ENCODE assay signal across 8 cellular contexts in the genomic region with DNA sequence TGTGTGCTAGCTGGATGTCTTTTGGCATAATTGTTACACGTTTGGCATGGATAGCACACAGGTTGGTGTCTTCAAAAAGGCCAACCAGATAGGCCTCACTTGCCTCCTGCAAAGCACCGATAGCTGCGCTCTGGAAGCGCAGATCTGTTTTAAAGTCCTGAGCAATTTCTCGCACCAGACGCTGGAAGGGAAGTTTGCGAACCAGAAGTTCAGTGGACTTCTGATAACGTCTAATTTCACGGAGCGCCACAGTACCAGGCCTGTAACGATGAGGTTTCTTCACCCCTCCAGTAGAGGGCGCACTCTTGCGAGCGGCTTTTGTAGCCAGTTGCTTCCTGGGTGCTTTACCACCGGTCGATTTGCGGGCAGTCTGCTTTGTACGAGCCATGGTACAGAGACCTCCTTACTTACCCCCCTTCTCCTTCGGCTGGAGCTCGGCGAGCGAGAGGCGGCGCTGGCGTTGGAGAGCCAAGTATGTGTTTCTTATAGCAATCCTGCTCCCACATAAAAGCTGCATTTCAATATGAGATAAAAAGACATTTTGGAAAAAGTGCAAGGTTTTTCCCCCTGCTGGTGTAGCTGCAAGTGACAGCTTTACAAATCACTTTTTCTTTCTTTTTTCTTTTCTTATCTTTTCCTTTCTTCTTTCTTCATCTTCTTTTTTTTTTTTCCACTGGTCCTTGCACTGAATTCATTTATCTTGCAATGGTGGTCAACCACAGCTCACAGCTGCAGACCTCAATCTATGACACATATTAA. TPM values are rescaled to one million over a fixed set of nuclear protein-coding genes. Genes with fewer than 3 reads are reported as not detected.
DNase-seq lines count a peak whose midpoint lies in the region; ATAC-seq and TF ChIP-seq lines count a peak whose summit lies in the region.
"Not testable (repeated sequence)": the region's sequence is repeated elsewhere in the genome, so short reads cannot be mapped to it uniquely, and the experiment has no call there.

No MANE protein-coding gene starts in this region.

- H3K4me3 ChIP-seq in HCT116 (replicated peaks in 1 of 2; ENCODE audit: low read depth in 1 of 2, low read length in 2 of 2); OCI-LY7 (ENCODE audit: low read depth, low read length, poor library complexity, severe bottlenecking); left ventricle myocardium inferior; neural progenitor cell; upper lobe of right lung: not testable (repeated sequence)

- H3K27ac ChIP-seq in C4-2B, result peak overlapping the region; percentile 28; the same call in 1 of the 2 replicates
- H3K27ac ChIP-seq in HCT116 (ENCODE audit: low read depth, low read length); OCI-LY7 (ENCODE audit: low read depth, low read length, poor library complexity, severe bottlenecking); left ventricle myocardium inferior (replicated peaks); neural progenitor cell; upper lobe of right lung: not testable (repeated sequence)

- TF ChIP-seq POLR2A in HCT116 (IDR thresholded peaks at IDR 0.05; ENCODE audit: borderline replicate concordance, extremely low read depth, insufficient read depth, insufficient read length), result not testable (repeated sequence)

- H3K79me2 ChIP-seq in HCT116 (ENCODE audit: insufficient read depth, low read length); OCI-LY7 (ENCODE audit: insufficient read depth, low read depth, low read length); neural progenitor cell (ENCODE audit: low read depth): not testable (repeated sequence)

- peak overlapping the region; percentile 19 for H3K4me3 Mint-ChIP-seq in endothelial cell (ENCODE audit: unreplicated experiment)
- not testable (repeated sequence) for H3K4me3 Mint-ChIP-seq in neural progenitor cell

- RAD21 ChIA-PET in HCT116 (lab: Charles Lee; ENCODE audit: low non-redundant PET in 1 of 2, low total read pairs in 2 of 2, uncharacterized antibody in 2 of 2, unreplicated experiment in 2 of 2), result not testable (repeated sequence)

- not testable (repeated sequence) for H2AFZ ChIP-seq in HCT116 (ENCODE audit: low read depth, low read length, poor library complexity, severe bottlenecking); OCI-LY7 (ENCODE audit: low read length); neural progenitor cell (replicated peaks)

- H3K9ac ChIP-seq in HCT116 (ENCODE audit: low read length); neural progenitor cell: not testable (repeated sequence)

- H3K36me3 ChIP-seq in HCT116 (ENCODE audit: control insufficient read depth in 1 of 2, insufficient read depth in 2 of 2, low read length in 2 of 2); OCI-LY7 (ENCODE audit: insufficient read depth, low read length); neural progenitor cell: not testable (repeated sequence)
- H3K36me3 ChIP-seq in left ventricle myocardium inferior, result peaks cover 54% of the 10 kb centered on the region
- H3K36me3 ChIP-seq in upper lobe of right lung, result peaks cover 39% of the 10 kb centered on the region

- CTCF ChIA-PET in HCT116 (lab: Charles Lee), result interaction anchor here (0.7 kb wide), 1 partner anchor 12 kb away, joined by 3 read pairs; no protein-coding TSS in a partner anchor
- CTCF ChIA-PET in OCI-LY7 (lab: Charles Lee; ENCODE audit: unreplicated experiment), result not testable (repeated sequence)

- H3K9me2 ChIP-seq in HCT116 (ENCODE audit: insufficient read depth); OCI-LY7 (ENCODE audit: insufficient read depth, low read length): not testable (repeated sequence)

- H3K9me3 Mint-ChIP-seq in endothelial cell (ENCODE audit: unreplicated experiment); neural progenitor cell: not testable (repeated sequence)

- TF ChIP-seq RAD21 in HCT116 (IDR thresholded peaks at IDR 0.05; ENCODE audit: low read depth), result not testable (repeated sequence)

- not testable (repeated sequence) for H3K27me3 Mint-ChIP-seq in endothelial cell (ENCODE audit: unreplicated experiment); neural progenitor cell (ENCODE audit: insufficient read depth, low read depth)

- BruUV-seq in HCT116 (replicated peaks; lab: Mats Ljungman, UMichigan); OCI-LY7 (replicated peaks; lab: Mats Ljungman, UMichigan): not testable (repeated sequence)

- not testable (repeated sequence) for H4K20me1 ChIP-seq in HCT116 (ENCODE audit: insufficient read depth); OCI-LY7 (ENCODE audit: insufficient read depth, low read length); neural progenitor cell (ENCODE audit: low read depth)

- H3K27ac Mint-ChIP-seq in endothelial cell (ENCODE audit: unreplicated experiment); neural progenitor cell: not testable (repeated sequence)

- H3K36me3 Mint-ChIP-seq in endothelial cell (ENCODE audit: low read depth, unreplicated experiment), result peaks cover 35% of the 10 kb centered on the region
- not testable (repeated sequence) for H3K36me3 Mint-ChIP-seq in neural progenitor cell

- intact Hi-C loops in HCT116 (cut with micrococcal nuclease); OCI-LY7 (cut with micrococcal nuclease; ENCODE audit: unreplicated experiment); left ventricle myocardium inferior (cut with micrococcal nuclease); upper lobe of right lung (cut with DNase I): not testable (repeated sequence)

- not testable (repeated sequence) for DNase-seq in HCT116 (ENCODE audit: low read depth, low spot score); OCI-LY7 (ENCODE audit: low spot score); endothelial cell (ENCODE audit: low spot score); left ventricle myocardium inferior; neural progenitor cell (ENCODE audit: low spot score); upper lobe of right lung
- DNase-seq in amniotic epithelial cell (ENCODE audit: low read depth), result peak; percentile 81

- ATAC-seq in HCT116, result peak; percentile 30; the same call in 1 of the 2 replicates
- ATAC-seq in upper lobe of right lung, result not testable (repeated sequence)

- H3F3A ChIP-seq in neural progenitor cell (ENCODE audit: low read depth), result not testable (repeated sequence)

- POLR2A ChIA-PET in HCT116 (lab: Charles Lee) (interaction anchor here (0.8 kb wide), 1 partner anchor 674 kb away, joined by 3 read pairs; no protein-coding TSS in a partner anchor), OCI-LY7 (lab: Charles Lee) (interaction anchor here (0.6 kb wide), 1 partner anchor 13 kb away, joined by 4 read pairs; no protein-coding TSS in a partner anchor)

- not testable (repeated sequence) for H3K9me3 ChIP-seq in HCT116 (ENCODE audit: control insufficient read depth in 1 of 2, insufficient read depth in 1 of 2, low read depth in 1 of 2, low read length in 2 of 2); OCI-LY7 (ENCODE audit: low read length); left ventricle myocardium inferior (replicated peaks); neural progenitor cell (ENCODE audit: low read depth); upper lobe of right lung

- H3K4me1 Mint-ChIP-seq in endothelial cell (ENCODE audit: unreplicated experiment); neural progenitor cell: not testable (repeated sequence)

- not testable (repeated sequence) for H3K4me2 ChIP-seq in HCT116 (ENCODE audit: low read length); OCI-LY7 (ENCODE audit: low read length); neural progenitor cell

- H3K4me1 ChIP-seq in HCT116 (ENCODE audit: control insufficient read depth in 1 of 2, insufficient read depth in 2 of 2, low read length in 2 of 2); OCI-LY7 (ENCODE audit: insufficient read depth, low read length, poor library complexity, severe bottlenecking); left ventricle myocardium inferior; neural progenitor cell; upper lobe of right lung: not testable (repeated sequence)

- TF ChIP-seq CTCF in C4-2B (conservative IDR thresholded peaks at IDR 0.05) (peak; percentile 51), HCT116 (IDR thresholded peaks at IDR 0.05 in 2 of 3, conservative IDR thresholded peaks at IDR 0.05 in 1 of 3; ENCODE audit: borderline replicate concordance in 1 of 3, insufficient read depth in 1 of 3, low read depth in 2 of 3, low read length in 2 of 3) (peak in 2 of 3 experiments; percentile 19 to 38; a peak in 3 of 6 replicates), OCI-LY7 (conservative IDR thresholded peaks at IDR 0.05; ENCODE audit: low read length) (peak; percentile 40), endothelial cell (IDR thresholded peaks at IDR 0.05; ENCODE audit: unreplicated experiment) (peak; percentile 60), left ventricle myocardium inferior (IDR thresholded peaks at IDR 0.05; ENCODE audit: borderline replicate concordance) (peak; percentile 12), neural progenitor cell (IDR thresholded peaks at IDR 0.05) (peak; percentile 16), upper lobe of right lung (IDR thresholded peaks at IDR 0.05) (peak; percentile 4)

- H3K27me3 ChIP-seq in HCT116 (ENCODE audit: insufficient read depth, low read length); left ventricle myocardium inferior (ENCODE audit: low read depth); neural progenitor cell; upper lobe of right lung: not testable (repeated sequence)

RNA-seq across cellular contexts. Expression of a gene that starts 32.7 kb away (rescaled TPM):
- total RNA-seq in HCT116 (2021; ENCODE audit: unreplicated experiment), result 24.3 TPM
- polyA plus RNA-seq in HCT116 (2012), result 12.3 and 20.6 TPM in 2 replicates
- 9.3 and 11.7 TPM in 2 replicates for total RNA-seq in OCI-LY7 (2014; rRNA removed; shearing (Covaris generic))
- 4.7 and 7.6 TPM in 2 replicates for total RNA-seq in OCI-LY7 (2022)
- 98.3 TPM for total RNA-seq in endothelial cell (ENCODE audit: unreplicated experiment)
- total RNA-seq in left ventricle myocardium inferior, result 134 TPM
- 4.4 and 7.1 TPM in 2 replicates for total RNA-seq in neural progenitor cell (ENCODE audit: low replicate concordance)
- 64.6 TPM for total RNA-seq in upper lobe of right lung

Comparison
In these comparisons a context has a peak if more than half of its experiments do, and no peak if none do; other contexts are left out.
1. CTCF ChIP-seq: peak in every context shown above with its lines; median percentile 60 in endothelial cell; 51 in C4-2B; 40 in OCI-LY7; 28 in HCT116; 16 in neural progenitor cell; 12 in left ventricle myocardium inferior; 4 in upper lobe of right lung.